In the genomic region with DNA sequence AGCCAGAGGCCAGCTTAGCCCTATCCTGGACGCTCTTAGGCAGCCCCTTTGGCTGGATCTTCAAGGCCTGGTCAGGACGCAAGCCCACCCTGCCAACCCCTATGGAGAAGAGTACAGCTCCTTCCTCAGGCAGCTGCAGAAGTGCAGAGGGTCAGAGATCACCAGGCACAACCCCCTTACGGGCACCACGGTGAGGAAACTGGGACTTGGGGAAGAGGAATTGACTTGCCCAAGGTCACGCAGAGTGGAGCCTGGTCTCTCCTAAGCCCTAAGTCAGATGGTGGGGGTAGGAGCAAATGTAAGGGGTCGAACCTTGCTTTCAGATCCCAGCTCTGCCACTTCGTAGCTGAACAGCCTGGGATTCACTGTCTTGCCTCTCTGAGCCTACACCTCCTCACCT, we compare ENCODE assay signal across 15 cellular contexts. TPM values are rescaled to one million over a fixed set of nuclear protein-coding genes. Genes with fewer than 3 reads are reported as not detected.
A peak's percentile ranks its signal among the peaks of the same experiment; 100 is the strongest.
DNase-seq lines count a peak whose midpoint lies in the region; ATAC-seq, FAIRE-seq and TF ChIP-seq lines count a peak whose summit lies in the region.
"Had no signal": no experiment of that assay in that cellular context is flagged by ENCODE, and none has a peak within 500 bp of the region (broad histone marks: within the 10 kb centered on the region; RNA-seq: fewer than 3 reads in every experiment).

No MANE protein-coding gene starts in this region.

- no peaks in the 10 kb centered on the region for H3K27me3 ChIP-seq in CD4-positive, alpha-beta T cell (ENCODE audit: control insufficient read depth, insufficient read depth, low read length)
- no peaks in the 10 kb centered on the region for H3K27me3 ChIP-seq in KMS-11 (ENCODE audit: insufficient read depth, low read depth)
- no peaks in the 10 kb centered on the region for H3K27me3 ChIP-seq in GM12878 (replicated peaks in 1 of 2; ENCODE audit: control insufficient read depth in 2 of 2, insufficient read depth in 2 of 2, low read length in 1 of 2)
- H3K27me3 ChIP-seq in neuronal stem cell (ENCODE audit: control insufficient read depth in 3 of 3, insufficient read depth in 3 of 3, low read depth in 1 of 3, low read length in 3 of 3), result no peaks in the 10 kb centered on the region

- CTCF ChIA-PET in CD4-positive, alpha-beta T cell (lab: Charles Lee), result interaction anchor here (0.7 to 5.4 kb wide), 8 partner anchors 13 to 490 kb away, joined by 3 to 63 read pairs (median 8); a partner anchor contains a TSS
- CTCF ChIA-PET in GM12878 (lab: Yijun Ruan, JAX), result interaction anchor here (0.9 to 28.3 kb wide), 13 partner anchors 13 to 343 kb away, joined by 3 to 784 read pairs (median 4); a partner anchor contains a TSS

- H3K79me2 ChIP-seq in KMS-11 (ENCODE audit: insufficient read depth, low read depth) (peaks cover 70% of the 10 kb centered on the region), GM12878 (ENCODE audit: control insufficient read depth, insufficient read depth, low read length) (peaks cover 66% of the 10 kb centered on the region)
- H3K79me2 ChIP-seq: parathyroid adenoma had no signal

- H3K79me1 ChIP-seq in neuronal stem cell (ENCODE audit: low read depth, low read length), result peaks cover 2% of the 10 kb centered on the region

- no peaks in the 10 kb centered on the region for H3K36me3 Mint-ChIP-seq in CD4-positive, alpha-beta T cell (ENCODE audit: low read depth)

- H3K4me3 Mint-ChIP-seq in CD4-positive, alpha-beta T cell, result peak overlapping the region; percentile 80

- H2AFZ ChIP-seq in KMS-11 (ENCODE audit: low read depth) (no peak overlapping the region), GM12878 (ENCODE audit: control insufficient read depth, low read depth, low read length) (no peak overlapping the region), neuronal stem cell (ENCODE audit: low read length) (no peak overlapping the region)
- H2AFZ ChIP-seq: parathyroid adenoma had no signal

- H3K14ac ChIP-seq in neuronal stem cell (ENCODE audit: low read length), result no peak overlapping the region

- no peaks in the 10 kb centered on the region for H3K9me3 Mint-ChIP-seq in CD4-positive, alpha-beta T cell

- no peak for DNase-seq in CD4-positive, alpha-beta T cell
- DNase-seq in GM12878 (ENCODE audit: low read depth, low spot score) (no peak), neuronal stem cell (ENCODE audit: low spot score) (no peak), SW480 (ENCODE audit: low spot score) (no peak), LoVo (ENCODE audit: low spot score) (no peak)
- no peak for DNase-seq in stimulated activated CD4-positive, alpha-beta T cell treated with anti-CD3 and anti-CD28 coated beads, Interleukin-2, amount 100 ng/mL, for 48 hours
- DNase-seq: activated CD4-positive, alpha-beta T cell treated with anti-CD3 and anti-CD28 coated beads for 4 hours; anterior cingulate cortex; head of caudate nucleus; islet precursor cell; NCI-H510A had no signal

- TF ChIP-seq EP300 in GM12878 (IDR thresholded peaks at IDR 0.05; ENCODE audit: borderline replicate concordance in 1 of 2, control insufficient read depth in 1 of 2, low read depth in 2 of 2, low read length in 2 of 2), result no peak

- ATAC-seq in CD4-positive, alpha-beta T cell (ENCODE audit: poor library complexity), result no peak
- ATAC-seq in GM12878, result no peak

- WGBS in GM12878 (ENCODE audit: insufficient coverage, insufficient replicate concordance, low lambda C conversion rate, missing lambda C conversion rate), result 98% methylated on average over 7 of the region's 7 CpGs
- no CpG with 5 or more reads among the region's 7 CpGs for WGBS in neuronal stem cell (ENCODE audit: extremely low coverage in 2 of 2, insufficient read length in 2 of 2, insufficient replicate concordance in 1 of 2), 2 donors

- no peaks in the 10 kb centered on the region for H3K9me3 ChIP-seq in CD4-positive, alpha-beta T cell (ENCODE audit: control insufficient read depth, low read length)
- H3K9me3 ChIP-seq in GM12878 (replicated peaks; ENCODE audit: control insufficient read depth, insufficient read depth, low read length) (no peaks in the 10 kb centered on the region), neuronal stem cell (replicated peaks in 1 of 2; ENCODE audit: control insufficient read depth in 2 of 2, insufficient read depth in 1 of 2, low read depth in 1 of 2, low read length in 2 of 2) (no peaks in the 10 kb centered on the region)

- peaks cover 74% of the 10 kb centered on the region for H3K4me1 ChIP-seq in KMS-11 (ENCODE audit: low read depth, poor library complexity, severe bottlenecking)
- peaks cover 66% of the 10 kb centered on the region for H3K4me1 ChIP-seq in GM12878 (ENCODE audit: control insufficient read depth, insufficient read depth, low read length)
- peaks cover 31 to 34% of the 10 kb centered on the region in 2 donors for H3K4me1 ChIP-seq in neuronal stem cell (ENCODE audit: control insufficient read depth in 2 of 2, insufficient read depth in 1 of 2, low read depth in 1 of 2, low read length in 2 of 2)
- H3K4me1 ChIP-seq: parathyroid adenoma had no signal

- no peak overlapping the region for H2BK12ac ChIP-seq in neuronal stem cell (ENCODE audit: low read length)

- H2BK15ac ChIP-seq in neuronal stem cell (ENCODE audit: low read length), result peak overlapping the region; percentile 30

- no peak overlapping the region for H2AK5ac ChIP-seq in neuronal stem cell (ENCODE audit: low read depth, low read length)

- in situ Hi-C loops in GM12878 (cut with MboI), result no loop called here

- no peak for FAIRE-seq in GM12878 (lab: Jason Lieb, UNC)
- FAIRE-seq: colon had no signal

- no peak overlapping the region for H2BK120ac ChIP-seq in neuronal stem cell (ENCODE audit: low read depth, low read length)

- H3K27me3 Mint-ChIP-seq in CD4-positive, alpha-beta T cell, result no peaks in the 10 kb centered on the region

- H2BK5ac ChIP-seq in neuronal stem cell (ENCODE audit: low read length), result no peak overlapping the region

- intact Hi-C loops in CD4-positive, alpha-beta T cell (cut with DNase I, micrococcal nuclease), result no loop called here
- intact Hi-C loops in GM12878 (cut with micrococcal nuclease; ENCODE audit: unreplicated experiment), result loop anchor here (5.0 kb wide), 1 partner anchor 185 kb away; a partner anchor contains a TSS

- H4K8ac ChIP-seq in neuronal stem cell (ENCODE audit: low read depth, low read length), result no peak overlapping the region

- peak overlapping the region; percentile 96; the same call in 1 of the 2 replicates for H3K9ac ChIP-seq in KMS-11
- H3K9ac ChIP-seq in GM12878 (ENCODE audit: control insufficient read depth, insufficient read depth, low read length), result no peak overlapping the region; the same call in 1 of the 2 replicates
- H3K9ac ChIP-seq in neuronal stem cell (ENCODE audit: low read depth, low read length, poor library complexity), result peak overlapping the region; percentile 18
- H3K9ac ChIP-seq: parathyroid adenoma had no signal

- H3K18ac ChIP-seq in neuronal stem cell (ENCODE audit: low read length), result no peak overlapping the region

- no peak for TF ChIP-seq POLR2A in GM12878 (IDR thresholded peaks at IDR 0.05; ENCODE audit: low read depth, low read length)

- peak overlapping the region; percentile 98 for H3K4me2 ChIP-seq in KMS-11
- peak overlapping the region; percentile 91 for H3K4me2 ChIP-seq in GM12878 (ENCODE audit: control insufficient read depth, insufficient read depth)
- no peak overlapping the region for H3K4me2 ChIP-seq in neuronal stem cell (ENCODE audit: insufficient read depth, low read length, poor library complexity, severe bottlenecking)
- H3K4me2 ChIP-seq: smooth muscle cell had no signal

- H3K36me3 ChIP-seq in KMS-11 (ENCODE audit: insufficient read depth), result peaks cover 10% of the 10 kb centered on the region; the same call in 1 of the 2 replicates
- H3K36me3 ChIP-seq in GM12878 (ENCODE audit: control insufficient read depth in 2 of 2, insufficient read depth in 2 of 2, low read length in 1 of 2), result peaks cover 0 to under 1% of the 10 kb centered on the region in 2 experiments; a peak in 2 of 4 replicates
- H3K36me3 ChIP-seq in neuronal stem cell (replicated peaks in 1 of 2; ENCODE audit: control insufficient read depth in 2 of 2, insufficient read depth in 2 of 2, low read length in 2 of 2), result peaks cover 4 to 36% of the 10 kb centered on the region in 2 donors

- no peaks in the 10 kb centered on the region for H4K20me1 ChIP-seq in KMS-11 (ENCODE audit: insufficient read depth)
- H4K20me1 ChIP-seq in GM12878 (ENCODE audit: control insufficient read depth, insufficient read depth), result no peaks in the 10 kb centered on the region

- no peak overlapping the region for H3K27ac ChIP-seq in CD4-positive, alpha-beta T cell (ENCODE audit: low read depth, low read length)
- H3K27ac ChIP-seq in KMS-11 (peak overlapping the region; percentile 87), GM12878 (ENCODE audit: control insufficient read depth, insufficient read depth) (peak overlapping the region; percentile 13; the same call in 1 of the 2 replicates), neuronal stem cell (replicated peaks; ENCODE audit: low read length) (no peak overlapping the region)
- H3K27ac ChIP-seq: parathyroid adenoma had no signal

- peak overlapping the region; percentile 88 for H3K27ac Mint-ChIP-seq in CD4-positive, alpha-beta T cell

- peaks cover 90% of the 10 kb centered on the region for H3K4me1 Mint-ChIP-seq in CD4-positive, alpha-beta T cell (ENCODE audit: low read depth)

- POLR2A ChIA-PET in CD4-positive, alpha-beta T cell (lab: Charles Lee), result interaction anchor here (0.7 to 5.9 kb wide), 12 partner anchors 9 to 1903 kb away, joined by 3 to 38 read pairs (median 5); a partner anchor contains a TSS
- POLR2A ChIA-PET in GM12878 (lab: Charles Lee), result interaction anchor here (0.6 to 3.0 kb wide), 6 partner anchors 9 to 64 kb away, joined by 4 to 30 read pairs (median 6); a partner anchor contains a TSS

- H3K23ac ChIP-seq in neuronal stem cell (ENCODE audit: low read depth, low read length, poor library complexity), result no peak overlapping the region

- no peak for TF ChIP-seq RAD21 in GM12878 (IDR thresholded peaks at IDR 0.05; ENCODE audit: insufficient read depth, low read depth, low read length)

- no peak overlapping the region for H4K91ac ChIP-seq in neuronal stem cell (ENCODE audit: low read depth, low read length, poor library complexity)

- H3K4me3 ChIP-seq in KMS-11 (IDR thresholded peaks at IDR 0.05; ENCODE audit: insufficient read depth, low read depth, low read length) (peak overlapping the region; percentile 7), GM12878 (peak overlapping the region; percentile 85; the same call in 1 of the 2 replicates), neuronal stem cell (ENCODE audit: low read length in 2 of 2) (no peak overlapping the region)
- H3K4me3 ChIP-seq: smooth muscle cell had no signal

- no peak for TF ChIP-seq CTCF in CD4-positive, alpha-beta T cell (IDR thresholded peaks at IDR 0.05)
- TF ChIP-seq CTCF in KMS-11 (conservative IDR thresholded peaks at IDR 0.05; ENCODE audit: low read depth, low read length) (no peak; the same call in 1 of the 2 replicates), GM12878 (IDR thresholded peaks at IDR 0.05 in 2 of 3, conservative IDR thresholded peaks at IDR 0.05 in 1 of 3; ENCODE audit: control insufficient read depth in 2 of 3, extremely low read depth in 1 of 3, insufficient read depth in 1 of 3, low read depth in 3 of 3, low read length in 3 of 3) (no peak)

- RAD21 ChIA-PET in GM12878 (lab: Charles Lee; ENCODE audit: unreplicated experiment), result interaction anchor here (0.7 to 11.3 kb wide), 7 partner anchors 12 to 196 kb away, joined by 3 to 153 read pairs (median 5); a partner anchor contains a TSS

- SMC1A ChIA-PET in GM12878 (lab: Charles Lee; ENCODE audit: uncharacterized antibody, unreplicated experiment), result interaction anchor here (2.5 to 14.8 kb wide), 4 partner anchors 11 to 110 kb away, joined by 13 to 201 read pairs (median 45); no protein-coding TSS in a partner anchor

- BruUV-seq in GM12878 (replicated peaks; lab: Mats Ljungman, UMichigan), result no TSS peak

- H3K4ac ChIP-seq in neuronal stem cell (ENCODE audit: low read length), result no peak overlapping the region

RNA-seq across cellular contexts. Expression of a gene that starts 3.7 kb away (rescaled TPM):
- total RNA-seq in CD4-positive, alpha-beta T cell, result under 1 TPM; 0.50 to 0.69 TPM
- total RNA-seq in GM12878 (2013; cell fraction: nucleolus; rRNA removed), result 14.2 and 14.7 TPM in 2 replicates
- 23.7 and 24.6 TPM in 2 replicates for total RNA-seq in GM12878 (2014; rRNA removed)
- 13.4 and 14.7 TPM in 2 replicates for total RNA-seq in GM12878 (2014; rRNA removed; fragmentation: Illumina TruSeq; extraction: Trizol)
- 24.0 and 27.2 TPM in 2 replicates for total RNA-seq in GM12878 (2021)
- polyA plus RNA-seq in GM12878 (2011; ENCODE audit: low read depth), result 3.7 TPM
- 2.3 and 3.8 TPM in 2 replicates for polyA plus RNA-seq in GM12878 (2011; rRNA removed)
- polyA plus RNA-seq in GM12878 (2011; cell fraction: cytosol; rRNA removed), result 5.3 and 5.9 TPM in 2 replicates
- 6.6 and 13.6 TPM in 2 replicates for polyA plus RNA-seq in GM12878 (2011; cell fraction: nucleus; rRNA removed)
- polyA plus RNA-seq in GM12878 (2012), result 3.7 and 5.5 TPM in 2 replicates
- 9.0 and 14.5 TPM in 2 replicates for polyA plus RNA-seq in GM12878 (2014; fragmentation: Illumina TruSeq; extraction: Trizol)
- polyA plus RNA-seq in GM12878 (2014; fragmentation: Nextera tagmentation; extraction: Ambion mirVana), result 1 to 10 TPM; 4.3 to 4.6 TPM
- 10.4 and 12.2 TPM in 2 replicates for polyA plus RNA-seq in GM12878 (2014; rRNA removed)
- polyA plus RNA-seq in GM12878 (2016; fragmentation: Nextera tagmentation; extraction: Ambion mirVana), result 10 to 100 TPM; 17.5 to 18.0 TPM
- 6.4 and 10.4 TPM in 2 replicates for polyA minus RNA-seq in GM12878 (2011; rRNA and poly(A)+ RNA removed)
- polyA minus RNA-seq in GM12878 (2011; cell fraction: cytosol; rRNA and poly(A)+ RNA removed), result 4.5 and 6.9 TPM in 2 replicates
- 4.4 and 8.8 TPM in 2 replicates for polyA minus RNA-seq in GM12878 (2011; cell fraction: nucleus; rRNA and poly(A)+ RNA removed)
- polyA plus RNA-seq in neuronal stem cell (2013, experiment 1 of 2), result 3.8 TPM
- polyA plus RNA-seq in neuronal stem cell (2013, experiment 2 of 2), result 4.4 TPM

RNA-seq across cellular contexts. Expression of a gene that starts 31.9 kb away (rescaled TPM):
- 10 to 100 TPM; 89.8 to 90.4 TPM for total RNA-seq in CD4-positive, alpha-beta T cell
- total RNA-seq in GM12878 (2013; cell fraction: nucleolus; rRNA removed), result 69.8 and 72.4 TPM in 2 replicates
- total RNA-seq in GM12878 (2014; rRNA removed), result 403 and 449 TPM in 2 replicates
- total RNA-seq in GM12878 (2014; rRNA removed; fragmentation: Illumina TruSeq; extraction: Trizol), result 129 and 136 TPM in 2 replicates
- total RNA-seq in GM12878 (2021), result 278 and 285 TPM in 2 replicates
- 28.8 TPM for polyA plus RNA-seq in GM12878 (2011; ENCODE audit: low read depth)
- polyA plus RNA-seq in GM12878 (2011; rRNA removed), result 33.6 and 44.0 TPM in 2 replicates
- 121 and 124 TPM in 2 replicates for polyA plus RNA-seq in GM12878 (2011; cell fraction: cytosol; rRNA removed)
- polyA plus RNA-seq in GM12878 (2011; cell fraction: nucleus; rRNA removed), result 76.0 and 85.6 TPM in 2 replicates
- polyA plus RNA-seq in GM12878 (2012), result 61.0 and 127 TPM in 2 replicates
- 44.0 and 122 TPM in 2 replicates for polyA plus RNA-seq in GM12878 (2014; fragmentation: Illumina TruSeq; extraction: Trizol)
- 100 to 1,000 TPM in 1 of 2 experiments, 10 to 100 TPM in 1; 42.7 to 104 TPM for polyA plus RNA-seq in GM12878 (2014; fragmentation: Nextera tagmentation; extraction: Ambion mirVana)
- 389 and 394 TPM in 2 replicates for polyA plus RNA-seq in GM12878 (2014; rRNA removed)
- polyA plus RNA-seq in GM12878 (2016; fragmentation: Nextera tagmentation; extraction: Ambion mirVana), result 100 to 1,000 TPM; 459 to 475 TPM
- 19.2 and 51.3 TPM in 2 replicates for polyA minus RNA-seq in GM12878 (2011; rRNA and poly(A)+ RNA removed)
- polyA minus RNA-seq in GM12878 (2011; cell fraction: cytosol; rRNA and poly(A)+ RNA removed), result 35.9 and 41.3 TPM in 2 replicates
- 76.6 and 97.0 TPM in 2 replicates for polyA minus RNA-seq in GM12878 (2011; cell fraction: nucleus; rRNA and poly(A)+ RNA removed)
- polyA plus RNA-seq in neuronal stem cell (2013, experiment 1 of 2), result 99.9 TPM
- polyA plus RNA-seq in neuronal stem cell (2013, experiment 2 of 2), result 99.2 TPM

RNA-seq across cellular contexts. Expression of a gene that starts 43.4 kb away (rescaled TPM):
- total RNA-seq in CD4-positive, alpha-beta T cell, result 1 to 10 TPM in 1 of 2 experiments, under 1 TPM in 1; 0.81 to 1.2 TPM
- not detected in 2 replicates for total RNA-seq in GM12878 (2013; cell fraction: nucleolus; rRNA removed)
- total RNA-seq in GM12878 (2014; rRNA removed) (0.44 and 0.56 TPM in 2 replicates), GM12878 (2014; rRNA removed; fragmentation: Illumina TruSeq; extraction: Trizol) (0.13 and 0.18 TPM in 2 replicates), GM12878 (2021) (0.66 and 0.92 TPM in 2 replicates)
- not detected for polyA plus RNA-seq in GM12878 (2011; ENCODE audit: low read depth)
- polyA plus RNA-seq in GM12878 (2011; rRNA removed) (0.04 TPM in 1 of 2 replicates, not detected in the other), GM12878 (2014; fragmentation: Illumina TruSeq; extraction: Trizol) (0.34 and 0.76 TPM in 2 replicates), GM12878 (2014; fragmentation: Nextera tagmentation; extraction: Ambion mirVana) (under 1 TPM in 1 of 2 experiments, not detected in 1; 0.07 TPM), GM12878 (2014; rRNA removed) (0.44 and 0.65 TPM in 2 replicates), GM12878 (2016; fragmentation: Nextera tagmentation; extraction: Ambion mirVana) (under 1 TPM; 0.33 to 0.34 TPM)
- 0.03 TPM in 2 replicates for polyA plus RNA-seq in GM12878 (2011; cell fraction: cytosol; rRNA removed)
- 0.24 and 0.29 TPM in 2 replicates for polyA plus RNA-seq in GM12878 (2011; cell fraction: nucleus; rRNA removed)
- polyA plus RNA-seq in GM12878 (2012), result not detected in 2 replicates
- not detected in 2 replicates for polyA minus RNA-seq in GM12878 (2011; rRNA and poly(A)+ RNA removed)
- polyA minus RNA-seq in GM12878 (2011; cell fraction: cytosol; rRNA and poly(A)+ RNA removed), result not detected in 2 replicates
- polyA minus RNA-seq in GM12878 (2011; cell fraction: nucleus; rRNA and poly(A)+ RNA removed), result not detected in 2 replicates
- polyA plus RNA-seq in neuronal stem cell (2013, experiment 1 of 2), result 8.9 TPM
- polyA plus RNA-seq in neuronal stem cell (2013, experiment 2 of 2), result 8.0 TPM

Comparison
In these comparisons a context has a peak if more than half of its experiments do, and no peak if none do; other contexts are left out.
1. H3K27ac ChIP-seq: peak in KMS-11 (single experiment) and GM12878 (single experiment); none in CD4-positive, alpha-beta T cell (single experiment) and neuronal stem cell (single experiment).
2. H3K4me3 ChIP-seq: peak in KMS-11 (single experiment) and GM12878 (single experiment); none in neuronal stem cell (0 of 2).
3. RNA of a gene that starts 3.7 kb away (total RNA-seq): 13.4 to 27.2 TPM in GM12878; 0.50 to 0.69 TPM in CD4-positive, alpha-beta T cell; every median in the first group is over 4 times any median in the second.